In genomic region chr6:131844243-131844841, GRCh38 we compare ENCODE assay signal across 1 cellular context.
A peak's percentile ranks its signal among the peaks of the same experiment; 100 is the strongest.
TF ChIP-seq lines count a peak whose summit lies in the region.

No MANE protein-coding gene starts in this region.

TF ChIP-seq in HepG2, 621 proteins besides CTCF, POLR2A, EP300 and RAD21 (continued from another document and continues in another):
- TF ChIP-seq DMTF1 (CRISPR knock-in tag; IDR thresholded peaks at IDR 0.05) (no peak), ZNF562 (CRISPR knock-in tag; IDR thresholded peaks at IDR 0.05; ENCODE audit: borderline replicate concordance) (no peak), XBP1 (CRISPR knock-in tag; IDR thresholded peaks at IDR 0.05) (no peak), TSC22D2 (CRISPR knock-in tag; IDR thresholded peaks at IDR 0.05; ENCODE audit: borderline replicate concordance) (peak; percentile 71; the same call in 1 of the 2 replicates), ZFP90 (CRISPR knock-in tag; IDR thresholded peaks at IDR 0.05; ENCODE audit: borderline replicate concordance) (no peak), ZNF782 (CRISPR knock-in tag; IDR thresholded peaks at IDR 0.05; ENCODE audit: borderline replicate concordance) (no peak), ZNF670 (CRISPR knock-in tag; IDR thresholded peaks at IDR 0.05; ENCODE audit: borderline replicate concordance) (peak; percentile 58; the same call in 1 of the 2 replicates), ZIK1 (CRISPR knock-in tag; IDR thresholded peaks at IDR 0.05; ENCODE audit: borderline replicate concordance, low read depth) (no peak), ZNF138 (CRISPR knock-in tag; IDR thresholded peaks at IDR 0.05; ENCODE audit: low read depth) (no peak), SNRNP70 (IDR thresholded peaks at IDR 0.05; ENCODE audit: low read depth, low read length) (no peak), ZNF251 (CRISPR knock-in tag; IDR thresholded peaks at IDR 0.05) (no peak), PHF8 (CRISPR knock-in tag; IDR thresholded peaks at IDR 0.05) (peak; percentile 43; the same call in 1 of the 2 replicates), YEATS2 (CRISPR knock-in tag; IDR thresholded peaks at IDR 0.05; ENCODE audit: borderline replicate concordance) (peak; percentile 75; the same call in 1 of the 2 replicates), ZSCAN12 (CRISPR knock-in tag; IDR thresholded peaks at IDR 0.05) (no peak), MLXIP (CRISPR knock-in tag; IDR thresholded peaks at IDR 0.05; ENCODE audit: borderline replicate concordance) (no peak), POLR2AphosphoS5 (IDR thresholded peaks at IDR 0.05; ENCODE audit: low read depth, low read length) (peak; percentile 92), HINFP (CRISPR knock-in tag; IDR thresholded peaks at IDR 0.05; ENCODE audit: low read depth) (no peak), FOXP1 (IDR thresholded peaks at IDR 0.05) (peak; percentile 46; the same call in 1 of the 2 replicates), FOXP1 (CRISPR knock-in tag; IDR thresholded peaks at IDR 0.05) (peak; percentile 85), DDIT3 (CRISPR knock-in tag; IDR thresholded peaks at IDR 0.05) (no peak), GRHL1 (CRISPR knock-in tag; conservative IDR thresholded peaks at IDR 0.05) (no peak), ZSCAN29 (CRISPR knock-in tag; conservative IDR thresholded peaks at IDR 0.05) (no peak), ZMYM2 (CRISPR knock-in tag; IDR thresholded peaks at IDR 0.05) (0 out of 2 replicates have a peak, but pooled peaks have one; percentile 29), CENPT (CRISPR knock-in tag; IDR thresholded peaks at IDR 0.05; ENCODE audit: low read depth) (no peak), ERF (CRISPR knock-in tag; IDR thresholded peaks at IDR 0.05) (0 out of 2 replicates have a peak, but pooled peaks have one; percentile 53), ZSCAN31 (CRISPR knock-in tag; IDR thresholded peaks at IDR 0.05; ENCODE audit: low read depth) (0 out of 2 replicates have a peak, but pooled peaks have one; percentile 21), FOXK2 (IDR thresholded peaks at IDR 0.05) (peak; percentile 85), SIN3B (IDR thresholded peaks at IDR 0.05; ENCODE audit: low read length) (0 out of 2 replicates have a peak, but pooled peaks have one; percentile 18), JUNB (CRISPR knock-in tag; IDR thresholded peaks at IDR 0.05; ENCODE audit: borderline replicate concordance) (no peak; the same call in 1 of the 2 replicates), KLF15 (CRISPR knock-in tag; IDR thresholded peaks at IDR 0.05; ENCODE audit: borderline replicate concordance) (no peak), TP53 (CRISPR knock-in tag; conservative IDR thresholded peaks at IDR 0.05) (0 out of 2 replicates have a peak, but pooled peaks have one; percentile 45), ESRRA (CRISPR knock-in tag; IDR thresholded peaks at IDR 0.05; ENCODE audit: low read depth) (no peak), NR3C1 (CRISPR knock-in tag; IDR thresholded peaks at IDR 0.05) (no peak), ZFP1 (CRISPR knock-in tag; IDR thresholded peaks at IDR 0.05) (0 out of 2 replicates have a peak, but pooled peaks have one; percentile 72), MEIS1 (CRISPR knock-in tag; IDR thresholded peaks at IDR 0.05; ENCODE audit: borderline replicate concordance) (no peak), SRF (IDR thresholded peaks at IDR 0.05; ENCODE audit: low read depth, low read length) (0 out of 2 replicates have a peak, but pooled peaks have one; percentile 24), POGZ (CRISPR knock-in tag; IDR thresholded peaks at IDR 0.05) (peak; percentile 95), FLYWCH1 (CRISPR knock-in tag; IDR thresholded peaks at IDR 0.05) (no peak)
- TF ChIP-seq, protein P1, sequence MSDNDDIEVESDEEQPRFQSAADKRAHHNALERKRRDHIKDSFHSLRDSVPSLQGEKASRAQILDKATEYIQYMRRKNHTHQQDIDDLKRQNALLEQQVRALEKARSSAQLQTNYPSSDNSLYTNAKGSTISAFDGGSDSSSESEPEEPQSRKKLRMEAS (IDR thresholded peaks at IDR 0.05) = peak; percentile 53
- TF ChIP-seq, protein P2, sequence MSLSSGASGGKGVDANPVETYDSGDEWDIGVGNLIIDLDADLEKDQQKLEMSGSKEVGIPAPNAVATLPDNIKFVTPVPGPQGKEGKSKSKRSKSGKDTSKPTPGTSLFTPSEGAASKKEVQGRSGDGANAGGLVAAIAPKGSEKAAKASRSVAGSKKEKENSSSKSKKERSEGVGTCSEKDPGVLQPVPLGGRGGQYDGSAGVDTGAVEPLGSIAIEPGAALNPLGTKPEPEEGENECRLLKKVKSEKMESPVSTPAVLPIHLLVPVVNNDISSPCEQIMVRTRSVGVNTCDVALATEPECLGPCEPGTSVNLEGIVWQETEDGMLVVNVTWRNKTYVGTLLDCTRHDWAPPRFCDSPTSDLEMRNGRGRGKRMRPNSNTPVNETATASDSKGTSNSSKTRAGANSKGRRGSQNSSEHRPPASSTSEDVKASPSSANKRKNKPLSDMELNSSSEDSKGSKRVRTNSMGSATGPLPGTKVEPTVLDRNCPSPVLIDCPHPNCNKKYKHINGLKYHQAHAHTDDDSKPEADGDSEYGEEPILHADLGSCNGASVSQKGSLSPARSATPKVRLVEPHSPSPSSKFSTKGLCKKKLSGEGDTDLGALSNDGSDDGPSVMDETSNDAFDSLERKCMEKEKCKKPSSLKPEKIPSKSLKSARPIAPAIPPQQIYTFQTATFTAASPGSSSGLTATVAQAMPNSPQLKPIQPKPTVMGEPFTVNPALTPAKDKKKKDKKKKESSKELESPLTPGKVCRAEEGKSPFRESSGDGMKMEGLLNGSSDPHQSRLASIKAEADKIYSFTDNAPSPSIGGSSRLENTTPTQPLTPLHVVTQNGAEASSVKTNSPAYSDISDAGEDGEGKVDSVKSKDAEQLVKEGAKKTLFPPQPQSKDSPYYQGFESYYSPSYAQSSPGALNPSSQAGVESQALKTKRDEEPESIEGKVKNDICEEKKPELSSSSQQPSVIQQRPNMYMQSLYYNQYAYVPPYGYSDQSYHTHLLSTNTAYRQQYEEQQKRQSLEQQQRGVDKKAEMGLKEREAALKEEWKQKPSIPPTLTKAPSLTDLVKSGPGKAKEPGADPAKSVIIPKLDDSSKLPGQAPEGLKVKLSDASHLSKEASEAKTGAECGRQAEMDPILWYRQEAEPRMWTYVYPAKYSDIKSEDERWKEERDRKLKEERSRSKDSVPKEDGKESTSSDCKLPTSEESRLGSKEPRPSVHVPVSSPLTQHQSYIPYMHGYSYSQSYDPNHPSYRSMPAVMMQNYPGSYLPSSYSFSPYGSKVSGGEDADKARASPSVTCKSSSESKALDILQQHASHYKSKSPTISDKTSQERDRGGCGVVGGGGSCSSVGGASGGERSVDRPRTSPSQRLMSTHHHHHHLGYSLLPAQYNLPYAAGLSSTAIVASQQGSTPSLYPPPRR (CRISPR knock-in tag; IDR thresholded peaks at IDR 0.05; ENCODE audit: borderline replicate concordance) = peak; percentile 77; the same call in 1 of the 2 replicates
- TF ChIP-seq, protein P3, sequence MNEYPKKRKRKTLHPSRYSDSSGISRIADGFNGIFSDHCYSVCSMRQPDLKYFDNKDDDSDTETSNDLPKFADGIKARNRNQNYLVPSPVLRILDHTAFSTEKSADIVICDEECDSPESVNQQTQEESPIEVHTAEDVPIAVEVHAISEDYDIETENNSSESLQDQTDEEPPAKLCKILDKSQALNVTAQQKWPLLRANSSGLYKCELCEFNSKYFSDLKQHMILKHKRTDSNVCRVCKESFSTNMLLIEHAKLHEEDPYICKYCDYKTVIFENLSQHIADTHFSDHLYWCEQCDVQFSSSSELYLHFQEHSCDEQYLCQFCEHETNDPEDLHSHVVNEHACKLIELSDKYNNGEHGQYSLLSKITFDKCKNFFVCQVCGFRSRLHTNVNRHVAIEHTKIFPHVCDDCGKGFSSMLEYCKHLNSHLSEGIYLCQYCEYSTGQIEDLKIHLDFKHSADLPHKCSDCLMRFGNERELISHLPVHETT (CRISPR knock-in tag; conservative IDR thresholded peaks at IDR 0.05) = no peak
- TF ChIP-seq, protein P4, sequence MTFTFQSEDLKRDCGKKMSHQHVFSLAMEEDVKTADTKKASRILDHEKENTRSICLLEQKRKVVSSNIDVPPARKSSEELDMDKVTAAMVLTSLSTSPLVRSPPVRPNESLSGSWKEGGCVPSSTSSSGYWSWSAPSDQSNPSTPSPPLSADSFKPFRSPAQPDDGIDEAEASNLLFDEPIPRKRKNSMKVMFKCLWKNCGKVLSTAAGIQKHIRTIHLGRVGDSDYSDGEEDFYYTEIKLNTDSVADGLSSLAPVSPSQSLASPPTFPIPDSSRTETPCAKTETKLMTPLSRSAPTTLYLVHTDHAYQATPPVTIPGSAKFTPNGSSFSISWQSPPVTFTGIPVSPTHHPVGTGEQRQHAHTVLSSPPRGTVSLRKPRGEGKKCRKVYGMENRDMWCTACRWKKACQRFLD (CRISPR knock-in tag; IDR thresholded peaks at IDR 0.05; ENCODE audit: borderline replicate concordance) = no peak
- TF ChIP-seq, protein P5, sequence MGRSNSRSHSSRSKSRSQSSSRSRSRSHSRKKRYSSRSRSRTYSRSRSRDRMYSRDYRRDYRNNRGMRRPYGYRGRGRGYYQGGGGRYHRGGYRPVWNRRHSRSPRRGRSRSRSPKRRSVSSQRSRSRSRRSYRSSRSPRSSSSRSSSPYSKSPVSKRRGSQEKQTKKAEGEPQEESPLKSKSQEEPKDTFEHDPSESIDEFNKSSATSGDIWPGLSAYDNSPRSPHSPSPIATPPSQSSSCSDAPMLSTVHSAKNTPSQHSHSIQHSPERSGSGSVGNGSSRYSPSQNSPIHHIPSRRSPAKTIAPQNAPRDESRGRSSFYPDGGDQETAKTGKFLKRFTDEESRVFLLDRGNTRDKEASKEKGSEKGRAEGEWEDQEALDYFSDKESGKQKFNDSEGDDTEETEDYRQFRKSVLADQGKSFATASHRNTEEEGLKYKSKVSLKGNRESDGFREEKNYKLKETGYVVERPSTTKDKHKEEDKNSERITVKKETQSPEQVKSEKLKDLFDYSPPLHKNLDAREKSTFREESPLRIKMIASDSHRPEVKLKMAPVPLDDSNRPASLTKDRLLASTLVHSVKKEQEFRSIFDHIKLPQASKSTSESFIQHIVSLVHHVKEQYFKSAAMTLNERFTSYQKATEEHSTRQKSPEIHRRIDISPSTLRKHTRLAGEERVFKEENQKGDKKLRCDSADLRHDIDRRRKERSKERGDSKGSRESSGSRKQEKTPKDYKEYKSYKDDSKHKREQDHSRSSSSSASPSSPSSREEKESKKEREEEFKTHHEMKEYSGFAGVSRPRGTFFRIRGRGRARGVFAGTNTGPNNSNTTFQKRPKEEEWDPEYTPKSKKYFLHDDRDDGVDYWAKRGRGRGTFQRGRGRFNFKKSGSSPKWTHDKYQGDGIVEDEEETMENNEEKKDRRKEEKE (IDR thresholded peaks at IDR 0.05) = no peak
